Comparison of ENCODE assay signal across 19 cellular contexts in genomic region chr14:65745396-65746190, GRCh38.
DNase-seq lines count a peak whose midpoint lies in the region; ATAC-seq, FAIRE-seq and TF ChIP-seq lines count a peak whose summit lies in the region.
"Had no signal": no experiment of that assay in that cellular context is flagged by ENCODE, and none has a peak within 500 bp of the region (broad histone marks: within the 10 kb centered on the region; RNA-seq: fewer than 3 reads in every experiment).

No MANE protein-coding gene starts in this region.

- no peaks in the 10 kb centered on the region for H3F3A ChIP-seq in GM23338 (replicated peaks; ENCODE audit: low read depth)

- peaks cover 3% of the 10 kb centered on the region; the same call in 1 of the 2 replicates for H3K4me1 ChIP-seq in GM23338 (ENCODE audit: insufficient read depth)
- no peaks in the 10 kb centered on the region for H3K4me1 ChIP-seq in astrocyte (ENCODE audit: insufficient read depth, low read length)
- peaks cover 7% of the 10 kb centered on the region for H3K4me1 ChIP-seq in endodermal cell (ENCODE audit: control insufficient read depth, insufficient read depth, low read length)
- H3K4me1 ChIP-seq: HAP-1, SJCRH30 had no signal

- ATAC-seq in GM23338 (no peak; the same call in 2 of the 3 replicates), HG02642 (IDR thresholded peaks at IDR 0.05; ENCODE audit: poor library complexity, unreplicated experiment) (no peak)
- ATAC-seq: CD8-positive, alpha-beta T cell had no signal

- no peak overlapping the region for H3K4me3 ChIP-seq in AG09309 (ENCODE audit: control insufficient read depth, low read depth, low read length)
- no peak overlapping the region for H3K4me3 ChIP-seq in GM23338
- H3K4me3 ChIP-seq in astrocyte (ENCODE audit: insufficient read depth, low read depth, low read length): no peak overlapping the region
- H3K4me3 ChIP-seq in endodermal cell (ENCODE audit: low read length): no peak overlapping the region
- H3K4me3 ChIP-seq: HAP-1, SJCRH30 had no signal

- in situ Hi-C loops in ACHN (cut with HindIII; ENCODE audit: low pct_ligation_motif_present, low pct_unique_long_range_greater_than_20kb, low sequenced_read_pairs): no loop called here

- H3K9me2 ChIP-seq in GM23338 (ENCODE audit: insufficient read depth): no peaks in the 10 kb centered on the region; the same call in 1 of the 2 replicates

- H3K27me3 Mint-ChIP-seq in GM23338 (ENCODE audit: insufficient read depth, low read depth, poor library complexity) (no peaks in the 10 kb centered on the region), astrocyte (ENCODE audit: low read depth, unreplicated experiment) (no peaks in the 10 kb centered on the region), endodermal cell (ENCODE audit: insufficient read depth) (no peaks in the 10 kb centered on the region)
- H3K27me3 Mint-ChIP-seq: IgD-negative memory B cell had no signal

- no peaks in the 10 kb centered on the region for H3K79me2 ChIP-seq in GM23338 (replicated peaks; ENCODE audit: insufficient read depth)
- H3K79me2 ChIP-seq in astrocyte (ENCODE audit: insufficient read depth, low read length): no peaks in the 10 kb centered on the region

- H3K27ac ChIP-seq in GM23338 (ENCODE audit: low read depth): no peak overlapping the region
- no peak overlapping the region for H3K27ac ChIP-seq in astrocyte (ENCODE audit: low read depth, low read length)
- no peak overlapping the region for H3K27ac ChIP-seq in endodermal cell (ENCODE audit: low read depth, low read length)
- H3K27ac ChIP-seq: RWPE1, SJCRH30 had no signal

- WGBS in endodermal cell (ENCODE audit: insufficient coverage in 1 of 2, insufficient read length in 1 of 2), 2 experiments: 89 to 97% methylated on average over 6 to 8 of the region's 8 CpGs

- no peak for FAIRE-seq in astrocyte (lab: Jason Lieb, UNC)

- H3K36me3 Mint-ChIP-seq in GM23338 (ENCODE audit: low read depth) (0 out of 3 replicates have a peak, but pooled peaks cover 6% of the 10 kb centered on the region), astrocyte (ENCODE audit: low read depth, unreplicated experiment) (no peaks in the 10 kb centered on the region), endodermal cell (ENCODE audit: low read depth) (peaks cover 17% of the 10 kb centered on the region)

- H3K9me3 ChIP-seq in astrocyte (ENCODE audit: insufficient read depth, low read depth, low read length) (no peaks in the 10 kb centered on the region), endodermal cell (ENCODE audit: control insufficient read depth, low read length) (peaks cover 9% of the 10 kb centered on the region)
- H3K9me3 ChIP-seq: HAP-1, SJCRH30 had no signal

- peak; percentile 8 for DNase-seq in AG09309 (ENCODE audit: low read depth)
- peak; percentile 2 for DNase-seq in GM23338 (ENCODE audit: low spot score)
- DNase-seq in NOMO-1 (lab: John Stamatoyannopoulos, UW; ENCODE audit: unreplicated experiment in 2 of 2): peak; percentile 84 to 91
- peak; percentile 9 for DNase-seq in astrocyte (ENCODE audit: low read depth)
- DNase-seq in T-helper 2 cell: no peak
- DNase-seq in endodermal cell: no peak
- no peak for DNase-seq in ACHN
- DNase-seq: CD8-positive, alpha-beta T cell; DND-41; GF-D8; NCI-H1092; NCI-H1694; NCI-H446 treated with DMSO at 0.1 percent for 48 hours; NCI-H748 treated with DMSO at 0.1 percent for 48 hours; SJCRH30 had no signal

- H2AFZ ChIP-seq in GM23338: no peak overlapping the region
- H2AFZ ChIP-seq in astrocyte (ENCODE audit: low read depth, low read length): no peak overlapping the region

- H3K9me3 Mint-ChIP-seq in GM23338 (0 out of 3 replicates have a peak, but pooled peaks cover 5% of the 10 kb centered on the region), astrocyte (ENCODE audit: unreplicated experiment) (no peaks in the 10 kb centered on the region), endodermal cell (peaks cover 8% of the 10 kb centered on the region)
- H3K9me3 Mint-ChIP-seq: CD8-positive, alpha-beta T cell had no signal

- no peaks in the 10 kb centered on the region for H3K36me3 ChIP-seq in GM23338 (ENCODE audit: insufficient read depth)
- H3K36me3 ChIP-seq in astrocyte (ENCODE audit: insufficient read depth, low read length): peaks cover 7% of the 10 kb centered on the region
- H3K36me3 ChIP-seq in endodermal cell (ENCODE audit: control insufficient read depth, insufficient read depth, low read length): peaks cover 20% of the 10 kb centered on the region
- H3K36me3 ChIP-seq: HAP-1, SJCRH30 had no signal

- H3K4me1 Mint-ChIP-seq in GM23338 (peaks cover 17% of the 10 kb centered on the region; the same call in 2 of the 3 replicates), astrocyte (ENCODE audit: low read depth, unreplicated experiment) (no peaks in the 10 kb centered on the region), endodermal cell (peaks cover 23% of the 10 kb centered on the region)

- H4K20me1 ChIP-seq in GM23338 (replicated peaks; ENCODE audit: insufficient read depth) (no peaks in the 10 kb centered on the region), astrocyte (ENCODE audit: insufficient read depth, low read length) (no peaks in the 10 kb centered on the region)

- H3K27me3 ChIP-seq in GM23338 (ENCODE audit: insufficient read depth) (no peaks in the 10 kb centered on the region), astrocyte (ENCODE audit: insufficient read depth, low read length) (no peaks in the 10 kb centered on the region), endodermal cell (ENCODE audit: control insufficient read depth, insufficient read depth, low read length, poor library complexity, severe bottlenecking) (no peaks in the 10 kb centered on the region)
- H3K27me3 ChIP-seq: SJCRH30 had no signal

- H3K4me3 Mint-ChIP-seq in GM23338 (no peak overlapping the region), astrocyte (ENCODE audit: unreplicated experiment) (no peak overlapping the region), endodermal cell (no peak overlapping the region)
- H3K4me3 Mint-ChIP-seq: CD8-positive, alpha-beta T cell; IgD-negative memory B cell had no signal

- no peak for TF ChIP-seq CTCF in AG09309 (IDR thresholded peaks at IDR 0.05; ENCODE audit: control insufficient read depth, insufficient read depth, low read depth, low read length, missing control alignments)
- TF ChIP-seq CTCF in GM23338 (conservative IDR thresholded peaks at IDR 0.05; ENCODE audit: low read depth in 2 of 2): no peak
- TF ChIP-seq CTCF in astrocyte (IDR thresholded peaks at IDR 0.05; ENCODE audit: insufficient read depth, low read depth, low read length): no peak
- TF ChIP-seq CTCF in endodermal cell (conservative IDR thresholded peaks at IDR 0.05): no peak

- H3K9ac ChIP-seq in astrocyte (ENCODE audit: low read length) (no peak overlapping the region), endodermal cell (ENCODE audit: extremely low read depth, low read length, poor library complexity, severe bottlenecking) (no peak overlapping the region)

- H3K4me2 ChIP-seq in GM23338: no peak overlapping the region
- H3K4me2 ChIP-seq in astrocyte (ENCODE audit: low read length): no peak overlapping the region

- no peak overlapping the region for H3K27ac Mint-ChIP-seq in GM23338
- H3K27ac Mint-ChIP-seq in astrocyte (ENCODE audit: unreplicated experiment): no peak overlapping the region
- no peak overlapping the region for H3K27ac Mint-ChIP-seq in endodermal cell
- H3K27ac Mint-ChIP-seq: CD8-positive, alpha-beta T cell had no signal

TF ChIP-seq in GM23338, 12 proteins besides CTCF, POLR2A, EP300 and RAD21 (continues in another document):
- no peak for TF ChIP-seq POLR2AphosphoS5 (IDR thresholded peaks at IDR 0.05; ENCODE audit: low read depth)
- no peak for TF ChIP-seq ETS1 (IDR thresholded peaks at IDR 0.05)
- TF ChIP-seq CREB1 (CRISPR knock-in tag; IDR thresholded peaks at IDR 0.05; ENCODE audit: low read depth): no peak
- TF ChIP-seq NANOG (IDR thresholded peaks at IDR 0.05; ENCODE audit: borderline replicate concordance): no peak
- TF ChIP-seq, protein P1, sequence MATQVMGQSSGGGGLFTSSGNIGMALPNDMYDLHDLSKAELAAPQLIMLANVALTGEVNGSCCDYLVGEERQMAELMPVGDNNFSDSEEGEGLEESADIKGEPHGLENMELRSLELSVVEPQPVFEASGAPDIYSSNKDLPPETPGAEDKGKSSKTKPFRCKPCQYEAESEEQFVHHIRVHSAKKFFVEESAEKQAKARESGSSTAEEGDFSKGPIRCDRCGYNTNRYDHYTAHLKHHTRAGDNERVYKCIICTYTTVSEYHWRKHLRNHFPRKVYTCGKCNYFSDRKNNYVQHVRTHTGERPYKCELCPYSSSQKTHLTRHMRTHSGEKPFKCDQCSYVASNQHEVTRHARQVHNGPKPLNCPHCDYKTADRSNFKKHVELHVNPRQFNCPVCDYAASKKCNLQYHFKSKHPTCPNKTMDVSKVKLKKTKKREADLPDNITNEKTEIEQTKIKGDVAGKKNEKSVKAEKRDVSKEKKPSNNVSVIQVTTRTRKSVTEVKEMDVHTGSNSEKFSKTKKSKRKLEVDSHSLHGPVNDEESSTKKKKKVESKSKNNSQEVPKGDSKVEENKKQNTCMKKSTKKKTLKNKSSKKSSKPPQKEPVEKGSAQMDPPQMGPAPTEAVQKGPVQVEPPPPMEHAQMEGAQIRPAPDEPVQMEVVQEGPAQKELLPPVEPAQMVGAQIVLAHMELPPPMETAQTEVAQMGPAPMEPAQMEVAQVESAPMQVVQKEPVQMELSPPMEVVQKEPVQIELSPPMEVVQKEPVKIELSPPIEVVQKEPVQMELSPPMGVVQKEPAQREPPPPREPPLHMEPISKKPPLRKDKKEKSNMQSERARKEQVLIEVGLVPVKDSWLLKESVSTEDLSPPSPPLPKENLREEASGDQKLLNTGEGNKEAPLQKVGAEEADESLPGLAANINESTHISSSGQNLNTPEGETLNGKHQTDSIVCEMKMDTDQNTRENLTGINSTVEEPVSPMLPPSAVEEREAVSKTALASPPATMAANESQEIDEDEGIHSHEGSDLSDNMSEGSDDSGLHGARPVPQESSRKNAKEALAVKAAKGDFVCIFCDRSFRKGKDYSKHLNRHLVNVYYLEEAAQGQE (IDR thresholded peaks at IDR 0.05; ENCODE audit: unreplicated experiment): no peak

Comparison
In these comparisons a context has a peak if more than half of its experiments do, and no peak if none do; other contexts are left out.
1. DNase-seq: peak in AG09309 (single experiment), GM23338 (single experiment), NOMO-1 (2 of 2) and astrocyte (single experiment); none in T-helper 2 cell (0 of 5), endodermal cell (single experiment) and ACHN (single experiment).